1 cellular context compared by ENCODE assay signal in genomic region chr19:42323852-42324654, GRCh38.
TF ChIP-seq lines count a peak whose summit lies in the region.

No MANE protein-coding gene starts in this region.

TF ChIP-seq in H1, 55 proteins besides CTCF, POLR2A, EP300 and RAD21:
- no peak for TF ChIP-seq JUN (IDR thresholded peaks at IDR 0.05; ENCODE audit: low read depth, low read length)
- peak; percentile 55; the same call in 1 of the 2 replicates for TF ChIP-seq E2F6 (IDR thresholded peaks at IDR 0.05)
- TF ChIP-seq FOSL1 (IDR thresholded peaks at IDR 0.05; ENCODE audit: insufficient read depth, low read depth, low read length): no peak
- TF ChIP-seq YY1 (IDR thresholded peaks at IDR 0.05; ENCODE audit: low read depth, low read length): no peak
- TF ChIP-seq CHD2 (IDR thresholded peaks at IDR 0.05; ENCODE audit: low read length): no peak
- no peak for TF ChIP-seq CHD1 (IDR thresholded peaks at IDR 0.05; ENCODE audit: low read depth, low read length)
- no peak for TF ChIP-seq RBBP5 (IDR thresholded peaks at IDR 0.05; ENCODE audit: borderline replicate concordance, low read depth, low read length)
- no peak for TF ChIP-seq CBX8 (IDR thresholded peaks at IDR 0.05; ENCODE audit: borderline replicate concordance, low read depth, low read length)
- TF ChIP-seq SP1 (IDR thresholded peaks at IDR 0.05; ENCODE audit: low read depth, low read length): no peak
- TF ChIP-seq ATF3 (IDR thresholded peaks at IDR 0.05; ENCODE audit: insufficient read depth, low read depth, low read length): no peak
- TF ChIP-seq MAX (IDR thresholded peaks at IDR 0.05): peak; percentile 41; the same call in 1 of the 2 replicates
- no peak for TF ChIP-seq HDAC6 (IDR thresholded peaks at IDR 0.05; ENCODE audit: low read depth, low read length)
- no peak for TF ChIP-seq POLR2AphosphoS5 (IDR thresholded peaks at IDR 0.05; ENCODE audit: low read depth, low read length)
- TF ChIP-seq CHD7 (IDR thresholded peaks at IDR 0.05; ENCODE audit: insufficient replicate concordance, low read length): no peak
- no peak for TF ChIP-seq HDAC2 (IDR thresholded peaks at IDR 0.05; ENCODE audit: borderline replicate concordance in 1 of 2, low read depth in 2 of 2, low read length in 2 of 2)
- peak; percentile 29 for TF ChIP-seq EZH2 (IDR thresholded peaks at IDR 0.05; ENCODE audit: low read depth, low read length, severe bottlenecking)
- peak; percentile 55 for TF ChIP-seq SUZ12 (IDR thresholded peaks at IDR 0.05; ENCODE audit: low read length)
- peak; percentile 13 for TF ChIP-seq KDM4A (IDR thresholded peaks at IDR 0.05; ENCODE audit: low read depth, low read length, severe bottlenecking)
- TF ChIP-seq TBP (IDR thresholded peaks at IDR 0.05; ENCODE audit: low read depth, low read length): no peak
- TF ChIP-seq TCF12 (IDR thresholded peaks at IDR 0.05; ENCODE audit: low read depth, low read length): no peak
- 0 out of 2 replicates have a peak, but pooled peaks have one; percentile 12 for TF ChIP-seq PHF8 (conservative IDR thresholded peaks at IDR 0.05; ENCODE audit: low read depth, low read length)
- TF ChIP-seq EGR1 (IDR thresholded peaks at IDR 0.05; ENCODE audit: borderline replicate concordance, low read depth, low read length): no peak
- TF ChIP-seq SIN3A (conservative IDR thresholded peaks at IDR 0.05 in 1 of 2, IDR thresholded peaks at IDR 0.05 in 1 of 2; ENCODE audit: low read depth in 1 of 2, low read length in 2 of 2): 0 out of 4 replicates have a peak, but pooled peaks of 1 of the 2 experiments have one; percentile 17
- TF ChIP-seq SRF (IDR thresholded peaks at IDR 0.05; ENCODE audit: low read depth, low read length): no peak
- no peak for TF ChIP-seq RFX5 (IDR thresholded peaks at IDR 0.05; ENCODE audit: borderline replicate concordance, low read depth, low read length)
- TF ChIP-seq BRCA1 (IDR thresholded peaks at IDR 0.05; ENCODE audit: low read depth, low read length): no peak
- TF ChIP-seq ATF2 (IDR thresholded peaks at IDR 0.05; ENCODE audit: low read length): no peak
TF ChIP-seq in H1: peak in this region for 7.
